Comparison of ENCODE assay signal across 24 cellular contexts in the genomic region with DNA sequence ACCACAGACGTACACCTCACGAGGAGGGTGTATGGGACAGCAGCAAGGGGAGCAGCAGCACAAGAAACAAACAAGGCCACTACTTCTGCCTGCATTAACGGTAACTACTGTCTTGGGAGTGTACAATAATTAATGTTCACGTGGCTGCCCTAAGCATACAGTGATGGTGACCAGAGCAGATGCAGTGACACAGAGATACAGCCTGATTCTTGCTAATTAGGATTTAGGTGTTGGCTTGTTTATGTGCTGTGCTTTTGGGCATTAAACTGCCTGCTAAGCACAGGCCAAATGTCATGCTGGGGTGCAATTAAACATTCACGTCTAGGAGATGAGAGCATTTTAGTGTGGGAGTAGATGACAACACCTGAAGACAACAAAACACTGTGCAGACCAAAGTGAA. TPM values are rescaled to one million over a fixed set of nuclear protein-coding genes. Genes with fewer than 3 reads are reported as not detected.
DNase-seq lines count a peak whose midpoint lies in the region; ATAC-seq, FAIRE-seq and TF ChIP-seq lines count a peak whose summit lies in the region.
"Had no signal": no experiment of that assay in that cellular context is flagged by ENCODE, and none has a peak within 500 bp of the region (broad histone marks: within the 10 kb centered on the region; RNA-seq: fewer than 3 reads in every experiment).

No MANE protein-coding gene starts in this region.

- TF ChIP-seq EP300 in K562 (IDR thresholded peaks at IDR 0.05; ENCODE audit: low read length) = no peak

- H3K9me3 ChIP-seq in K562 (replicated peaks; ENCODE audit: control insufficient read depth, insufficient read depth, low read depth, low read length) = peaks cover 22% of the 10 kb centered on the region

- no peak overlapping the region for H3K27ac ChIP-seq in K562 (ENCODE audit: extremely low read depth, low read depth, low read length)

- no peaks in the 10 kb centered on the region for H3K4me1 Mint-ChIP-seq in T-helper 1 cell treated with Interleukin-12 subunit alpha and Interleukin-12 subunit beta and Interleukin-4 antibody, amounts not matched to agents 30 μg/mL and 1 μg/mL, for 36 hours (ENCODE audit: low read depth)
- H3K4me1 Mint-ChIP-seq: B cell; CD8-positive, alpha-beta memory T cell had no signal

- H3K9me1 ChIP-seq in K562 (ENCODE audit: control insufficient read depth, insufficient read depth, low read length) = no peaks in the 10 kb centered on the region

- ATAC-seq in K562 = peak; percentile 29; the same call in 2 of the 3 replicates
- ATAC-seq: GM12878, HepG2 had no signal

- no peak for TF ChIP-seq RAD21 in K562 (CRISPR knock-in tag; conservative IDR thresholded peaks at IDR 0.05 in 1 of 2, IDR thresholded peaks at IDR 0.05 in 1 of 2)

- CTCF ChIA-PET in K562 (lab: Yijun Ruan, JAX; ENCODE audit: low intra/inter-chr PET ratio) = no interaction called here

- no peak overlapping the region for H3K4me3 ChIP-seq in K562
- H3K4me3 ChIP-seq: GM12878, HAP-1 had no signal

- peaks cover 35% of the 10 kb centered on the region for H3K36me3 ChIP-seq in K562 (ENCODE audit: control insufficient read depth, insufficient read depth, low read length)

- 77% methylated on average over 5 of the region's 5 CpGs for WGBS in K562 (ENCODE audit: insufficient coverage, low coverage, missing lambda C conversion rate)

- in situ Hi-C loops in K562 (cut with MboI) = no loop called here

- TF ChIP-seq CTCF in K562 (IDR thresholded peaks at IDR 0.05 in 2 of 3, conservative IDR thresholded peaks at IDR 0.05 in 1 of 3; ENCODE audit: insufficient read depth in 2 of 3, low read depth in 1 of 3, low read length in 3 of 3) = no peak

- 0 out of 2 replicates have a peak, but pooled peaks have one; percentile 29 for TF ChIP-seq POLR2A in GM12892 (IDR thresholded peaks at IDR 0.05; ENCODE audit: low read depth, low read length)
- TF ChIP-seq POLR2A in K562 (conservative IDR thresholded peaks at IDR 0.05) = peak; percentile 15; the same call in 1 of the 2 replicates

- no peaks in the 10 kb centered on the region for H3K4me1 ChIP-seq in K562 (replicated peaks in 1 of 2; ENCODE audit: control insufficient read depth in 2 of 2, insufficient read depth in 2 of 2, low read length in 2 of 2)
- H3K4me1 ChIP-seq: HAP-1 had no signal

- H3K27me3 ChIP-seq in K562 (ENCODE audit: control insufficient read depth in 2 of 2, insufficient read depth in 2 of 2, low read length in 2 of 2) = no peaks in the 10 kb centered on the region

- DNase-seq in T-helper 1 cell = no peak
- DNase-seq in GM12892 (ENCODE audit: insufficient read length) = no peak
- no peak for DNase-seq in K562 (ENCODE audit: extremely low read depth in 1 of 4, low spot score in 3 of 4)
- no peak for DNase-seq in NCI-H524 treated with DMSO at 0.1 percent for 48 hours (lab: John Stamatoyannopoulos, UW)
- DNase-seq in putamen (ENCODE audit: low spot score) = no peak
- no peak for DNase-seq in activated T-cell treated with anti-CD3 and anti-CD28 coated beads, Interleukin-2, amount 50 U/mL, for 48 hours
- DNase-seq: 8988T; C1 segment of cervical spinal cord; CD4-positive, CD25-positive, alpha-beta regulatory T cell; CD8-positive, alpha-beta memory T cell; COR-L47; DMS 273 treated with DMSO at 0.1 percent for 48 hours; DMS53; DND-41; EL; GOT3; KG1 had no signal

- no peaks in the 10 kb centered on the region for H3K27me3 Mint-ChIP-seq in T-helper 1 cell treated with Interleukin-12 subunit alpha and Interleukin-12 subunit beta and Interleukin-4 antibody, amounts not matched to agents 30 μg/mL and 1 μg/mL, for 36 hours (ENCODE audit: low read depth)
- H3K27me3 Mint-ChIP-seq: B cell; CD4-positive, CD25-positive, alpha-beta regulatory T cell; CD8-positive, alpha-beta memory T cell had no signal

- H3K4me2 ChIP-seq in K562 (ENCODE audit: insufficient read depth, low read length) = no peak overlapping the region

- no peak overlapping the region for H3K4me3 Mint-ChIP-seq in T-helper 1 cell treated with Interleukin-12 subunit alpha and Interleukin-12 subunit beta and Interleukin-4 antibody, amounts not matched to agents 30 μg/mL and 1 μg/mL, for 36 hours
- H3K4me3 Mint-ChIP-seq: B cell; CD8-positive, alpha-beta memory T cell; IgD-negative memory B cell had no signal

- H4K20me1 ChIP-seq in K562 (replicated peaks; ENCODE audit: control insufficient read depth, insufficient read depth, low read length) = no peaks in the 10 kb centered on the region

- intact Hi-C loops in K562 (cut with micrococcal nuclease) = no loop called here

- no peak overlapping the region for H2AFZ ChIP-seq in K562 (ENCODE audit: low read depth, low read length)

- BruUV-seq in K562 (replicated peaks; lab: Mats Ljungman, UMichigan) = no TSS peak

- H3K27ac Mint-ChIP-seq in T-helper 1 cell treated with Interleukin-12 subunit alpha and Interleukin-12 subunit beta and Interleukin-4 antibody, amounts not matched to agents 30 μg/mL and 1 μg/mL, for 36 hours = peak overlapping the region; percentile 20
- H3K27ac Mint-ChIP-seq: B cell; CD8-positive, alpha-beta memory T cell; IgD-negative memory B cell had no signal

- H3K36me3 Mint-ChIP-seq in T-helper 1 cell treated with Interleukin-12 subunit alpha and Interleukin-12 subunit beta and Interleukin-4 antibody, amounts not matched to agents 30 μg/mL and 1 μg/mL, for 36 hours (ENCODE audit: low read depth) = peaks cover 58% of the 10 kb centered on the region

- H3K9me3 Mint-ChIP-seq in T-helper 1 cell treated with Interleukin-12 subunit alpha and Interleukin-12 subunit beta and Interleukin-4 antibody, amounts not matched to agents 30 μg/mL and 1 μg/mL, for 36 hours = peaks cover 59% of the 10 kb centered on the region

- FAIRE-seq in GM12892 (lab: Jason Lieb, UNC) (no peak), K562 (lab: Jason Lieb, UNC) (no peak)
- FAIRE-seq: GM12878, GM18507, HepG2 had no signal

- POLR2A ChIA-PET in K562 (lab: Yijun Ruan, JAX) = no interaction called here

- H3K79me2 ChIP-seq in K562 (ENCODE audit: control insufficient read depth, insufficient read depth, low read length) = peaks cover 5% of the 10 kb centered on the region; the same call in 1 of the 3 replicates

- H3K9ac ChIP-seq in K562 (ENCODE audit: insufficient read depth in 1 of 2, low read depth in 2 of 2, low read length in 2 of 2) = no peak overlapping the region

TF ChIP-seq in K562, 482 proteins besides CTCF, POLR2A, EP300 and RAD21:
- TF ChIP-seq ELF4 (CRISPR knock-in tag; IDR thresholded peaks at IDR 0.05) (0 out of 2 replicates have a peak, but pooled peaks have one; percentile 16), XRCC4 (IDR thresholded peaks at IDR 0.05; ENCODE audit: extremely low read depth, insufficient read depth, insufficient read length) (no peak)

RNA-seq across cellular contexts. Expression of a gene that starts 7.2 kb away (rescaled TPM):
- polyA plus RNA-seq in GM12892 (2012; ENCODE audit: missing spikeins) = 4.4 TPM
- total RNA-seq in K562 (2011; cell fraction: chromatin; rRNA removed; ENCODE audit: low replicate concordance) = 15.0 and 38.1 TPM in 2 replicates
- total RNA-seq in K562 (2011; cell fraction: nucleolus; rRNA removed) = 14.7 and 18.0 TPM in 2 replicates
- total RNA-seq in K562 (2011; cell fraction: nucleoplasm; rRNA removed) = 13.5 and 16.2 TPM in 2 replicates
- total RNA-seq in K562 (2014; rRNA removed) = 9.8 and 10.9 TPM in 2 replicates
- total RNA-seq in K562 (2014; rRNA removed; fragmentation: Illumina TruSeq; extraction: Trizol) = 18.3 and 21.1 TPM in 2 replicates
- total RNA-seq in K562 (2015; rRNA removed; fragmentation: Illumina TruSeq; extraction: Trizol) = 14.4 and 16.1 TPM in 2 replicates
- total RNA-seq in K562 (2021) = 8.0 and 10.2 TPM in 2 replicates
- 8.2 and 10.9 TPM in 2 replicates for polyA plus RNA-seq in K562 (2011; rRNA removed)
- 5.2 and 5.7 TPM in 2 replicates for polyA plus RNA-seq in K562 (2011; cell fraction: cytosol; rRNA removed)
- 3.2 and 3.9 TPM in 2 replicates for polyA plus RNA-seq in K562 (2011; cell fraction: nucleus; rRNA removed)
- 6.4 and 8.0 TPM in 2 replicates for polyA plus RNA-seq in K562 (2012)
- polyA plus RNA-seq in K562 (2014; fragmentation: Illumina TruSeq; extraction: Trizol) = 10.3 and 12.1 TPM in 2 replicates
- 1 to 10 TPM; 5.3 to 6.3 TPM for polyA plus RNA-seq in K562 (2014; fragmentation: Nextera tagmentation; extraction: Ambion mirVana)
- 8.2 and 9.2 TPM in 2 replicates for polyA plus RNA-seq in K562 (2014; rRNA removed)
- 15.3 and 21.4 TPM in 2 replicates for polyA minus RNA-seq in K562 (2011; rRNA and poly(A)+ RNA removed)
- polyA minus RNA-seq in K562 (2011; cell fraction: cytosol; rRNA and poly(A)+ RNA removed) = 4.2 and 5.3 TPM in 2 replicates
- 9.8 and 17.3 TPM in 2 replicates for polyA minus RNA-seq in K562 (2011; cell fraction: nucleus; rRNA and poly(A)+ RNA removed)

RNA-seq across cellular contexts. Expression of a gene that starts 18.3 kb away (rescaled TPM):
- polyA plus RNA-seq in GM12892 (2012; ENCODE audit: missing spikeins) = 4.5 TPM
- 4.5 and 17.1 TPM in 2 replicates for total RNA-seq in K562 (2011; cell fraction: chromatin; rRNA removed; ENCODE audit: low replicate concordance)
- 2.8 and 5.1 TPM in 2 replicates for total RNA-seq in K562 (2011; cell fraction: nucleolus; rRNA removed)
- 6.5 and 7.7 TPM in 2 replicates for total RNA-seq in K562 (2011; cell fraction: nucleoplasm; rRNA removed)
- total RNA-seq in K562 (2014; rRNA removed) = 6.7 and 8.9 TPM in 2 replicates
- total RNA-seq in K562 (2014; rRNA removed; fragmentation: Illumina TruSeq; extraction: Trizol) = 14.5 and 17.8 TPM in 2 replicates
- total RNA-seq in K562 (2015; rRNA removed; fragmentation: Illumina TruSeq; extraction: Trizol) = 10.3 and 11.2 TPM in 2 replicates
- total RNA-seq in K562 (2021) = 7.1 and 7.9 TPM in 2 replicates
- polyA plus RNA-seq in K562 (2011; rRNA removed) = 9.7 and 11.8 TPM in 2 replicates
- polyA plus RNA-seq in K562 (2011; cell fraction: cytosol; rRNA removed) = 1.1 and 2.6 TPM in 2 replicates
- polyA plus RNA-seq in K562 (2011; cell fraction: nucleus; rRNA removed) = 2.7 and 4.4 TPM in 2 replicates
- 5.9 and 6.1 TPM in 2 replicates for polyA plus RNA-seq in K562 (2012)
- 11.1 and 12.4 TPM in 2 replicates for polyA plus RNA-seq in K562 (2014; fragmentation: Illumina TruSeq; extraction: Trizol)
- 10 to 100 TPM; 17.3 to 23.4 TPM for polyA plus RNA-seq in K562 (2014; fragmentation: Nextera tagmentation; extraction: Ambion mirVana)
- 8.2 and 8.7 TPM in 2 replicates for polyA plus RNA-seq in K562 (2014; rRNA removed)
- 11.7 and 13.9 TPM in 2 replicates for polyA minus RNA-seq in K562 (2011; rRNA and poly(A)+ RNA removed)
- polyA minus RNA-seq in K562 (2011; cell fraction: cytosol; rRNA and poly(A)+ RNA removed) = 3.2 and 4.0 TPM in 2 replicates
- polyA minus RNA-seq in K562 (2011; cell fraction: nucleus; rRNA and poly(A)+ RNA removed) = 3.4 and 6.0 TPM in 2 replicates
